ENCODE assay signal across 8 cellular contexts in genomic region chr10:15097011-15097812, GRCh38. TPM values are rescaled to one million over a fixed set of nuclear protein-coding genes. Genes with fewer than 3 reads are reported as not detected.
A peak's percentile ranks its signal among the peaks of the same experiment; 100 is the strongest.
DNase-seq lines count a peak whose midpoint lies in the region; ATAC-seq, FAIRE-seq and TF ChIP-seq lines count a peak whose summit lies in the region.

A gene with protein sequence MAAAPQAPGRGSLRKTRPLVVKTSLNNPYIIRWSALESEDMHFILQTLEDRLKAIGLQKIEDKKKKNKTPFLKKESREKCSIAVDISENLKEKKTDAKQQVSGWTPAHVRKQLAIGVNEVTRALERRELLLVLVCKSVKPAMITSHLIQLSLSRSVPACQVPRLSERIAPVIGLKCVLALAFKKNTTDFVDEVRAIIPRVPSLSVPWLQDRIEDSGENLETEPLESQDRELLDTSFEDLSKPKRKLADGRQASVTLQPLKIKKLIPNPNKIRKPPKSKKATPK (plus strand): TSS chr10:15097355. CDS start chr10:15103315, 5,960 bp downstream.

- H3K4me3 ChIP-seq in A549, result peak within 1 kb of the TSS; percentile 70
- peak within 1 kb of the TSS; percentile 86 for H3K4me3 ChIP-seq in iPS-11a (ENCODE audit: low read depth, low read length)
- H3K4me3 ChIP-seq in gastrocnemius medialis, result peak within 1 kb of the TSS; percentile 74 to 92 (median 84)

- peak within 1 kb of the TSS; percentile 92 for H3K4me2 ChIP-seq in A549

- H3K27ac ChIP-seq in A549 (peak within 1 kb of the TSS; percentile 82 to 98), gastrocnemius medialis (peak within 1 kb of the TSS; percentile 88 to 98 (median 93))

- H3K27me3 ChIP-seq in gastrocnemius medialis, result no peaks in the 10 kb centered on the region

- peaks cover 0 to 2% of the 10 kb centered on the region in 2 donors for H3K36me3 ChIP-seq in gastrocnemius medialis

- peak within 1 kb of the TSS; percentile 95 to 99 (median 97) for H3K27ac Mint-ChIP-seq in brain

- TF ChIP-seq POLR2A in A549 (IDR thresholded peaks at IDR 0.05; ENCODE audit: low read length) (peak; percentile 85), gastrocnemius medialis (IDR thresholded peaks at IDR 0.05) (peak; percentile 70)

- H3K4me1 Mint-ChIP-seq in brain, result peaks cover 37% of the 10 kb centered on the region

- H3K9me3 ChIP-seq in A549 (no peaks in the 10 kb centered on the region), gastrocnemius medialis (no peaks in the 10 kb centered on the region)

- no peak for FAIRE-seq in A549 (lab: Jason Lieb, UNC)

- H3K9me3 Mint-ChIP-seq in brain, result no peaks in the 10 kb centered on the region

- H3K4me1 ChIP-seq in A549 (peaks cover 23% of the 10 kb centered on the region; the same call in 2 of the 3 replicates), gastrocnemius medialis (peaks cover 18 to 20% of the 10 kb centered on the region in 2 donors)

- intact Hi-C loops in gastrocnemius medialis (cut with DNase I; ENCODE audit: low total_unique reads), result loop anchor here (1.0 to 5.0 kb wide), 5 partner anchors 72 to 492 kb away; partner anchors contain the start of genes CDNF, HSPA14, MEIG1 and MSANTD7

- POLR2A ChIA-PET in A549 (lab: Yijun Ruan, JAX), result interaction anchor here (1.0 to 1.5 kb wide), 3 partner anchors 72 to 219 kb away, joined by 5 to 6 read pairs (median 5); partner anchors contain the start of genes MEIG1, NMT2 and SUV39H2

- H3K4me3 Mint-ChIP-seq in brain, result peak within 1 kb of the TSS; percentile 93 to 99 (median 97)

- TF ChIP-seq CTCF in A549 (IDR thresholded peaks at IDR 0.05) (no peak), brain (conservative IDR thresholded peaks at IDR 0.05) (no peak), gastrocnemius medialis (IDR thresholded peaks at IDR 0.05 in 4 of 5, conservative IDR thresholded peaks at IDR 0.05 in 1 of 5) (no peak)

- CTCF ChIA-PET in A549 (lab: Yijun Ruan, JAX), result interaction anchor here (0.9 to 1.1 kb wide), 2 partner anchors 9 to 70 kb away, joined by 3 to 4 read pairs; no protein-coding TSS in a partner anchor

- TF ChIP-seq RAD21 in A549 (conservative IDR thresholded peaks at IDR 0.05 in 1 of 2, IDR thresholded peaks at IDR 0.05 in 1 of 2), result no peak

- peaks cover 10% of the 10 kb centered on the region for H3K27me3 Mint-ChIP-seq in brain

- in situ Hi-C loops in gastrocnemius medialis (cut with MboI; ENCODE audit: low sequenced_read_pairs in 4 of 4), result loop anchor here in 2 of 4 donors (10.0 to 25.0 kb wide), 2 partner anchors 252 to 260 kb away; partner anchors contain the start of genes CDNF (in 1 of the 2), HSPA14 (in 1 of the 2) and MSANTD7 (in 1 of the 2)

- no peak for TF ChIP-seq EP300 in A549 (IDR thresholded peaks at IDR 0.05)

- under 1% methylated on average over 39 of the region's 84 CpGs for WGBS in A549 (ENCODE audit: missing lambda C conversion rate)

- ATAC-seq in A549, result peak; percentile 92 to 93
- ATAC-seq in GM18858 (IDR thresholded peaks at IDR 0.05; ENCODE audit: unreplicated experiment), result peak; percentile 74
- peak; percentile 87 for ATAC-seq in HG03066 (IDR thresholded peaks at IDR 0.05; ENCODE audit: low read depth, unreplicated experiment)
- peak; percentile 98 for ATAC-seq in gastrocnemius medialis

- peaks cover 6% of the 10 kb centered on the region for H3K36me3 Mint-ChIP-seq in brain

- peak; percentile 95 to 96 for DNase-seq in A549 (ENCODE audit: low read depth in 1 of 2, low spot score in 1 of 2)
- peak; percentile 56 for DNase-seq in NCI-H2107 treated with DMSO at 0.1 percent for 48 hours (lab: John Stamatoyannopoulos, UW; ENCODE audit: unreplicated experiment)
- peak; percentile 95 for DNase-seq in UCSD-AML1 (lab: John Stamatoyannopoulos, UW; ENCODE audit: unreplicated experiment)
- DNase-seq in gastrocnemius medialis, result peak; percentile 91 to 95

TF ChIP-seq in A549, 52 proteins besides CTCF, POLR2A, EP300 and RAD21 (continues in another document):
- TF ChIP-seq PBX3 (IDR thresholded peaks at IDR 0.05), result peak; percentile 10; the same call in 1 of the 2 replicates
- no peak for TF ChIP-seq HMGXB4 (CRISPR knock-in tag; IDR thresholded peaks at IDR 0.05; ENCODE audit: borderline replicate concordance)
- no peak for TF ChIP-seq EHF (CRISPR knock-in tag; IDR thresholded peaks at IDR 0.05)
- TF ChIP-seq MYC (IDR thresholded peaks at IDR 0.05; ENCODE audit: borderline replicate concordance, low read length), result 0 out of 2 replicates have a peak, but pooled peaks have one; percentile 10
- no peak for TF ChIP-seq ZFP36 (IDR thresholded peaks at IDR 0.05; ENCODE audit: borderline replicate concordance, partially characterized antibody)
- no peak for TF ChIP-seq ESRRA (IDR thresholded peaks at IDR 0.05; ENCODE audit: borderline replicate concordance, low read length)
- no peak for TF ChIP-seq RCOR1 (IDR thresholded peaks at IDR 0.05; ENCODE audit: low read depth, low read length)
- TF ChIP-seq, protein P1, sequence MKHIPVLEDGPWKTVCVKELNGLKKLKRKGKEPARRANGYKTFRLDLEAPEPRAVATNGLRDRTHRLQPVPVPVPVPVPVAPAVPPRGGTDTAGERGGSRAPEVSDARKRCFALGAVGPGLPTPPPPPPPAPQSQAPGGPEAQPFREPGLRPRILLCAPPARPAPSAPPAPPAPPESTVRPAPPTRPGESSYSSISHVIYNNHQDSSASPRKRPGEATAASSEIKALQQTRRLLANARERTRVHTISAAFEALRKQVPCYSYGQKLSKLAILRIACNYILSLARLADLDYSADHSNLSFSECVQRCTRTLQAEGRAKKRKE (CRISPR knock-in tag; IDR thresholded peaks at IDR 0.05; ENCODE audit: low read depth), result no peak
- 0 out of 2 replicates have a peak, but pooled peaks have one; percentile 3 for TF ChIP-seq GATA3 (IDR thresholded peaks at IDR 0.05; ENCODE audit: borderline replicate concordance)
- TF ChIP-seq, protein P2, sequence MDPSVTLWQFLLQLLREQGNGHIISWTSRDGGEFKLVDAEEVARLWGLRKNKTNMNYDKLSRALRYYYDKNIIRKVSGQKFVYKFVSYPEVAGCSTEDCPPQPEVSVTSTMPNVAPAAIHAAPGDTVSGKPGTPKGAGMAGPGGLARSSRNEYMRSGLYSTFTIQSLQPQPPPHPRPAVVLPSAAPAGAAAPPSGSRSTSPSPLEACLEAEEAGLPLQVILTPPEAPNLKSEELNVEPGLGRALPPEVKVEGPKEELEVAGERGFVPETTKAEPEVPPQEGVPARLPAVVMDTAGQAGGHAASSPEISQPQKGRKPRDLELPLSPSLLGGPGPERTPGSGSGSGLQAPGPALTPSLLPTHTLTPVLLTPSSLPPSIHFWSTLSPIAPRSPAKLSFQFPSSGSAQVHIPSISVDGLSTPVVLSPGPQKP (IDR thresholded peaks at IDR 0.05; ENCODE audit: low read depth, low read length), result no peak
- TF ChIP-seq JUN (IDR thresholded peaks at IDR 0.05), result peak; percentile 75 to 94; a peak in 4 of 5 replicates
- TF ChIP-seq RFX5 (IDR thresholded peaks at IDR 0.05), result no peak
- no peak for TF ChIP-seq ZSCAN20 (CRISPR knock-in tag; IDR thresholded peaks at IDR 0.05)
- TF ChIP-seq HOXB13 (CRISPR knock-in tag; IDR thresholded peaks at IDR 0.05; ENCODE audit: low read depth), result no peak
- peak; percentile 90; the same call in 1 of the 2 replicates for TF ChIP-seq MAX (IDR thresholded peaks at IDR 0.05)
- TF ChIP-seq, protein P3, sequence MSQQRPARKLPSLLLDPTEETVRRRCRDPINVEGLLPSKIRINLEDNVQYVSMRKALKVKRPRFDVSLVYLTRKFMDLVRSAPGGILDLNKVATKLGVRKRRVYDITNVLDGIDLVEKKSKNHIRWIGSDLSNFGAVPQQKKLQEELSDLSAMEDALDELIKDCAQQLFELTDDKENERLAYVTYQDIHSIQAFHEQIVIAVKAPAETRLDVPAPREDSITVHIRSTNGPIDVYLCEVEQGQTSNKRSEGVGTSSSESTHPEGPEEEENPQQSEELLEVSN (IDR thresholded peaks at IDR 0.05; ENCODE audit: borderline replicate concordance, low read depth), result peak; percentile 61; the same call in 1 of the 2 replicates
- no peak for TF ChIP-seq HEYL (CRISPR knock-in tag; IDR thresholded peaks at IDR 0.05)
- 0 out of 2 replicates have a peak, but pooled peaks have one; percentile 39 for TF ChIP-seq HOXA7 (CRISPR knock-in tag; IDR thresholded peaks at IDR 0.05)
- TF ChIP-seq PHF8 (IDR thresholded peaks at IDR 0.05; ENCODE audit: borderline replicate concordance, low read depth), result peak; percentile 97

RNA-seq across cellular contexts. Expression of the gene that starts here (rescaled TPM):
- polyA plus RNA-seq in A549 (2011; rRNA removed) (43.4 and 47.5 TPM in 2 replicates), A549 (2017; fragmentation: RNase III; extraction: RNeasy Plus Mini Kit Qiagen cat#74134 plus additional on column Dnase treatment) (23.9 to 26.9 TPM (median 25.5 TPM) in 3 replicates), brain (ENCODE audit: insufficient read depth, low read depth, low replicate concordance) (12.7 TPM)
- 29.8 and 30.6 TPM in 2 replicates for polyA plus RNA-seq in A549 (2012; cell fraction: cytosol; rRNA removed)
- 14.0 and 14.1 TPM in 2 replicates for polyA plus RNA-seq in A549 (2012; cell fraction: nucleus; rRNA removed)
- 25.6 and 27.2 TPM in 2 replicates for polyA minus RNA-seq in A549 (2011; rRNA and poly(A)+ RNA removed)
- 10 to 100 TPM in 3 of 4 donors, 1 to 10 TPM in 1; 8.9 to 17.2 (median 12.8) TPM for total RNA-seq in gastrocnemius medialis

Comparison
In these comparisons a context has a peak if more than half of its experiments do, and no peak if none do; other contexts are left out.
1. Peak in every context shown above with its lines: DNase-seq, ATAC-seq, H3K4me3 ChIP-seq and H3K27ac ChIP-seq.